ENCODE assay signal across 8 cellular contexts in the genomic region with DNA sequence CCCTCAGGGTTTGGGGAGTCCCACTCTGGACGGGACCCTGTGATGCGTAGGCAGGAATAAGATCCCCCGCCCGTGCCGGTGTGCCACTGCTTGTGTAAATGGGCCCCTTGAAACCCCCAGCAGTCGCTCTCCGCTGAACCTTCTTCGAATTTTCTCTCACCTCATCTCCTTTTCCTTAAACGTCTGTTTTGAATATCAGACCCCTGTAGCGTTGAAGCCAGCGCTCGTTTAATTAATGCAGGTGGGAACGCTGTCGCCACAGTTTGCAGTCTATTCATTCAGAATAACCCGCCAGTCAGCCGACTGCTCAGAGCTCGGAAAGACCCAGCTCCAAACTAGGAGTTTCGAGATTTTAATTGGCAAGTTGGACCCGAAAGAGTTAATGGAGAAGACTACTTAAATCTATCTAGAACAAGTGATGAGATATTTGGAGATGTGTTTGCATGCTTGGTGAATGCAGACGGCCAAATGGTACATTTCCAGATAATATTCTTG. TPM values are rescaled to one million over a fixed set of nuclear protein-coding genes. Genes with fewer than 3 reads are reported as not detected.
DNase-seq lines count a peak whose midpoint lies in the region; ATAC-seq and TF ChIP-seq lines count a peak whose summit lies in the region.

No MANE protein-coding gene starts in this region.

- peaks cover 22% of the 10 kb centered on the region for H3K4me1 ChIP-seq in BLaER1
- peaks cover 5% of the 10 kb centered on the region; the same call in 1 of the 2 replicates for H3K4me1 ChIP-seq in MM.1S (ENCODE audit: low read length)
- peaks cover 4% of the 10 kb centered on the region for H3K4me1 ChIP-seq in mammary epithelial cell (ENCODE audit: insufficient read depth, low read length)
- no peaks in the 10 kb centered on the region for H3K4me1 ChIP-seq in urinary bladder (ENCODE audit: insufficient read depth)

- peaks cover 17% of the 10 kb centered on the region for H3K36me3 ChIP-seq in BLaER1
- H3K36me3 ChIP-seq in MM.1S (replicated peaks; ENCODE audit: insufficient read depth, low read length) = no peaks in the 10 kb centered on the region
- peaks cover 6% of the 10 kb centered on the region for H3K36me3 ChIP-seq in mammary epithelial cell (ENCODE audit: insufficient read depth, low read length)
- no peaks in the 10 kb centered on the region for H3K36me3 ChIP-seq in urinary bladder (ENCODE audit: insufficient read depth)

- H3K27ac Mint-ChIP-seq in memory B cell = peak overlapping the region; percentile 93

- WGBS in mammary epithelial cell (ENCODE audit: low coverage, missing lambda C conversion rate) = under 1% methylated on average over 15 of the region's 20 CpGs
- under 1% methylated on average over 20 of the region's 20 CpGs for WGBS in urinary bladder

- H3F3A ChIP-seq in MM.1S (ENCODE audit: insufficient read depth, low read length) = no peaks in the 10 kb centered on the region

- H3K27me3 ChIP-seq in BLaER1 (no peaks in the 10 kb centered on the region), MM.1S (replicated peaks; ENCODE audit: insufficient read depth, low read length) (no peaks in the 10 kb centered on the region), mammary epithelial cell (ENCODE audit: insufficient read depth, low read length) (no peaks in the 10 kb centered on the region)

- peaks cover 7% of the 10 kb centered on the region for H3K36me3 Mint-ChIP-seq in memory B cell

- no peak for DNase-seq in MM.1S
- DNase-seq in mammary epithelial cell = no peak
- DNase-seq in memory B cell (ENCODE audit: low spot score in 2 of 2) = no peak
- no peak for DNase-seq in AG20443 (ENCODE audit: low spot score)
- no peak for DNase-seq in activated CD4-positive, alpha-beta T cell treated with anti-CD3 and anti-CD28 coated beads for 4 hours

- H3K27me3 Mint-ChIP-seq in memory B cell = no peaks in the 10 kb centered on the region

- peaks cover 30% of the 10 kb centered on the region for H4K20me1 ChIP-seq in BLaER1
- no peaks in the 10 kb centered on the region for H4K20me1 ChIP-seq in MM.1S (ENCODE audit: insufficient read depth, low read length)
- H4K20me1 ChIP-seq in mammary epithelial cell (ENCODE audit: insufficient read depth, low read length) = no peaks in the 10 kb centered on the region

- H3K9me3 Mint-ChIP-seq in memory B cell = no peaks in the 10 kb centered on the region

- peak overlapping the region; percentile 92 for H3K4me3 Mint-ChIP-seq in memory B cell

- BruUV-seq in mammary epithelial cell (replicated peaks; lab: Mats Ljungman, UMichigan) = TSS peak; percentile 80

- ATAC-seq in GM19452 (IDR thresholded peaks at IDR 0.05; ENCODE audit: unreplicated experiment) (peak; percentile 11), memory B cell (ENCODE audit: low read depth) (peak; percentile 16)

- H3K4me1 Mint-ChIP-seq in memory B cell = peaks cover 26% of the 10 kb centered on the region

- in situ Hi-C loops in mammary epithelial cell (cut with MboI; ENCODE audit: low sequenced_read_pairs in 2 of 2) = loop anchor here in 1 of 2 donors (10.0 kb wide), 1 partner anchor 159 kb away; no protein-coding TSS in a partner anchor

- intact Hi-C loops in mammary epithelial cell (cut with micrococcal nuclease) = loop anchor here (1.0 to 10.0 kb wide), 6 partner anchors 89 to 609 kb away; a partner anchor contains a TSS

- CTCF ChIA-PET in mammary epithelial cell (lab: Charles Lee; ENCODE audit: low non-redundant PET) = interaction anchor here (1.6 kb wide), 1 partner anchor 155 kb away, joined by 6 read pairs; no protein-coding TSS in a partner anchor

- H2AFZ ChIP-seq in MM.1S (ENCODE audit: low read length) (peak overlapping the region; percentile 67), mammary epithelial cell (ENCODE audit: low read depth, low read length) (peak overlapping the region; percentile 93)

- H3K9ac ChIP-seq in BLaER1 = peak overlapping the region; percentile 89
- H3K9ac ChIP-seq in MM.1S (ENCODE audit: low read length) = peak overlapping the region; percentile 63
- peak overlapping the region; percentile 72 for H3K9ac ChIP-seq in mammary epithelial cell (ENCODE audit: insufficient read depth, low read length)

- peaks cover 33% of the 10 kb centered on the region for H3K79me2 ChIP-seq in MM.1S (ENCODE audit: low read length)
- peaks cover 45% of the 10 kb centered on the region for H3K79me2 ChIP-seq in mammary epithelial cell (ENCODE audit: insufficient read depth, low read length)

- no peak for TF ChIP-seq CTCF in MM.1S (IDR thresholded peaks at IDR 0.05; ENCODE audit: low read length)
- no peak for TF ChIP-seq CTCF in mammary epithelial cell (conservative IDR thresholded peaks at IDR 0.05 in 1 of 2, IDR thresholded peaks at IDR 0.05 in 1 of 2; ENCODE audit: extremely low read depth in 1 of 2, insufficient read depth in 1 of 2, low read depth in 1 of 2, low read length in 2 of 2)

- dilution Hi-C loops in mammary epithelial cell (cut with HindIII; ENCODE audit: low sequenced_read_pairs) = no loop called here

- H3K4me3 ChIP-seq in BLaER1 = peak overlapping the region; percentile 96
- peak overlapping the region; percentile 78 for H3K4me3 ChIP-seq in MM.1S (ENCODE audit: low read length)
- H3K4me3 ChIP-seq in mammary epithelial cell (replicated peaks in 1 of 3; ENCODE audit: insufficient read depth in 1 of 3, low read depth in 2 of 3, low read length in 3 of 3) = peak overlapping the region; percentile 86 to 99 (median 89)
- H3K4me3 ChIP-seq in urinary bladder (ENCODE audit: low read depth, low read length) = peak overlapping the region; percentile 80

- peak overlapping the region; percentile 84 for H3K27ac ChIP-seq in BLaER1
- H3K27ac ChIP-seq in MM.1S (ENCODE audit: low read length) = 0 out of 2 replicates have a peak overlapping the region, but pooled peaks have one; percentile 21
- H3K27ac ChIP-seq in mammary epithelial cell (ENCODE audit: insufficient read depth, low read depth, low read length) = peak overlapping the region; percentile 50
- peak overlapping the region; percentile 75 for H3K27ac ChIP-seq in urinary bladder (ENCODE audit: low read depth)

- no peaks in the 10 kb centered on the region for H3K9me2 ChIP-seq in MM.1S (replicated peaks; ENCODE audit: insufficient read depth, low read length)

- H3K9me3 ChIP-seq in BLaER1 (no peaks in the 10 kb centered on the region), MM.1S (replicated peaks; ENCODE audit: insufficient read depth, low read length) (no peaks in the 10 kb centered on the region), mammary epithelial cell (replicated peaks; ENCODE audit: insufficient read depth, low read length) (no peaks in the 10 kb centered on the region)

- H3K4me2 ChIP-seq in BLaER1 (peak overlapping the region; percentile 82), MM.1S (ENCODE audit: low read depth, low read length) (peak overlapping the region; percentile 57), mammary epithelial cell (ENCODE audit: insufficient read depth, low read depth, low read length) (peak overlapping the region; percentile 92)

RNA-seq across cellular contexts. Expression of a gene that starts 0.7 kb away (rescaled TPM):
- total RNA-seq in mammary epithelial cell (10 to 100 TPM; 27.2 to 50.3 TPM), urinary bladder (41.7 TPM)
- polyA plus RNA-seq in mammary epithelial cell (18.3 TPM), urinary bladder (16.5 TPM)
- polyA minus RNA-seq in mammary epithelial cell = 50.9 TPM

Comparison
In these comparisons a context has a peak if more than half of its experiments do, and no peak if none do; other contexts are left out.
1. H3K27ac ChIP-seq: peak in every context shown above with its lines; median percentile 84 in BLaER1; 75 in urinary bladder; 50 in mammary epithelial cell; 21 in MM.1S.